8 cellular contexts compared by ENCODE assay signal in the genomic region with DNA sequence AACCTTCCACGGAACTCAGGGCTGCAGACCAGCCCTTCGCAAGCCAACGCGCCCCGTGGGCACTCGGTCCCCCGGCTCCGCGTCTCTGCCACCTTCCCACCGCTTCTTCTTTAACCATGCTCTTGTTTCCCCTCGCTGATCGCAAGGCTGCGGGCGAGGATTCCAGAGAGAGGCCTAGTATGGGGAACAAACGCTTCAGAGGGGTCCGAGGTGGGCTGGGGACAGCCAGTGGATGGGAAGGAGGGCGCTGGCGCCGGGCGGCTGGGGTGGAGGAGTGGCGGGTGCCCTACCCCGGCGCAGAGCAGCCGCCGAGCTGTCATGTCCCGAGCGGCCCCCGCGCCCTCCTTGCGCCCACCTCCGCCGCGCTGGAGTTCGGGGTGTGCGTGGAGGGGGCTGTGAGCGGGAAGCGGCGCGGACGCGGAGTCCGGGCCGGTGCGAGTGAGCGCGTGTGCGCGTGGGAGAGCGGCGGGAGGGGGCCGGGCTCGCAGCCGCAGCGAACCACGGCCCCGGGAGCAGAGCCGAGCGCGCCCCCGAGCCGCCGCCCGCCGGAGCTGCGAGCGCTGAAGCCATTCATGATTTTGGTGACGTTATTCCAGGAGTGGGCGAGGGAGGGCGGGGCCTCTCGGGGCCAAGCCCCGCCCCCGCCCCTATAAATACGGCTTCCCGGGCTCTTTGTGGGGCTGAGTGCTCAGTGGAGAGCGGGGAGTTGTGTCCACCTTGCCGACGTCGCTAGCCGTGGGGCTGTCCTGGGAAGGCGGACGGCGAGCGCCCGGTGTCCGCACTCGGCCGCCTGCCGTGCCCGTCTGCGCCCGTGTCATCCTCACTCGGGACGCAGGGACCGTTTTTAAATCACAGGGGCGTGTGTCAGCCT. TPM values are rescaled to one million over a fixed set of nuclear protein-coding genes. Genes with fewer than 3 reads are reported as not detected.
DNase-seq lines count a peak whose midpoint lies in the region; ATAC-seq and TF ChIP-seq lines count a peak whose summit lies in the region.

A gene (plus strand): TSS at position 680 of the 871 bp plus-strand sequence. CDS start 205 bp downstream, outside the sequence.

- no peaks in the 10 kb centered on the region for H3K9me3 ChIP-seq in PC-3 (ENCODE audit: low read length)
- H3K9me3 ChIP-seq in fibroblast of lung (ENCODE audit: control insufficient read depth, insufficient read depth, low read depth, low read length) = no peaks in the 10 kb centered on the region
- H3K9me3 ChIP-seq in naive thymus-derived CD4-positive, alpha-beta T cell (ENCODE audit: control insufficient read depth in 2 of 3, low read length in 3 of 3) = no peaks in the 10 kb centered on the region

- H3K4me3 Mint-ChIP-seq in naive thymus-derived CD4-positive, alpha-beta T cell = peak within 1 kb of the TSS; percentile 87 to 98 (median 94)
- H3K4me3 Mint-ChIP-seq in stimulated activated naive B cell treated with anti-CD40 and anti-IgM and Interleukin-4, amounts not matched to agents 10 μg/mL and 1 μg/mL and 100 μg/mL, for 72 hours = peak within 1 kb of the TSS; percentile 92 to 98

- POLR2A ChIA-PET in PC-3 (lab: Charles Lee; ENCODE audit: unreplicated experiment) = no interaction called here
- POLR2A ChIA-PET in naive thymus-derived CD4-positive, alpha-beta T cell (lab: Charles Lee) = interaction anchor here (0.9 to 29.5 kb wide), 15 partner anchors 4 to 480 kb away, joined by 3 to 901 read pairs (median 6); a partner anchor contains a TSS

- H3K27ac ChIP-seq in PC-3 (ENCODE audit: low read length) = no peak within 1 kb of the TSS
- peak within 1 kb of the TSS; percentile 77 for H3K27ac ChIP-seq in fibroblast of lung (ENCODE audit: insufficient read depth, low read length)
- peak within 1 kb of the TSS; percentile 97 for H3K27ac ChIP-seq in naive thymus-derived CD4-positive, alpha-beta T cell (ENCODE audit: low read depth, low read length)

- H3K4me2 ChIP-seq in PC-3 (ENCODE audit: low read length) (peak within 1 kb of the TSS; percentile 92), fibroblast of lung (ENCODE audit: extremely low read depth, insufficient read depth, low read length) (peak within 1 kb of the TSS; percentile 94)

- H3K27ac Mint-ChIP-seq in naive thymus-derived CD4-positive, alpha-beta T cell = peak within 1 kb of the TSS; percentile 87 to 100 (median 96)
- H3K27ac Mint-ChIP-seq in stimulated activated naive B cell treated with anti-CD40 and anti-IgM and Interleukin-4, amounts not matched to agents 10 μg/mL and 1 μg/mL and 100 μg/mL, for 72 hours = peak within 1 kb of the TSS; percentile 96

- peaks cover 26 to 65% (median 57%) of the 10 kb centered on the region in 7 donors for H3K4me1 Mint-ChIP-seq in naive thymus-derived CD4-positive, alpha-beta T cell
- peaks cover 34 to 61% of the 10 kb centered on the region in 2 donors for H3K4me1 Mint-ChIP-seq in stimulated activated naive B cell treated with anti-CD40 and anti-IgM and Interleukin-4, amounts not matched to agents 10 μg/mL and 1 μg/mL and 100 μg/mL, for 72 hours

- CTCF ChIA-PET in PC-3 (lab: Charles Lee) = interaction anchor here (0.6 kb wide), 1 partner anchor 463 kb away, joined by 3 read pairs; no protein-coding TSS in a partner anchor
- CTCF ChIA-PET in naive thymus-derived CD4-positive, alpha-beta T cell (lab: Charles Lee) = interaction anchor here (0.6 to 22.8 kb wide), 12 partner anchors 8 to 480 kb away, joined by 3 to 220 read pairs (median 6); no protein-coding TSS in a partner anchor

- H3F3A ChIP-seq in PC-3 (ENCODE audit: low read length, unreplicated experiment) = no peaks in the 10 kb centered on the region

- H3K4me1 ChIP-seq in PC-3 (ENCODE audit: insufficient read depth, low read length) (peaks cover 33% of the 10 kb centered on the region), fibroblast of lung (ENCODE audit: control insufficient read depth, extremely low read depth, insufficient read depth, low read length) (peaks cover 14% of the 10 kb centered on the region)
- peaks cover 49 to 55% of the 10 kb centered on the region in 2 donors for H3K4me1 ChIP-seq in naive thymus-derived CD4-positive, alpha-beta T cell (ENCODE audit: control insufficient read depth in 2 of 2, insufficient read depth in 2 of 2, low read length in 2 of 2)

- intact Hi-C loops in PC-3 (cut with micrococcal nuclease) = no loop called here
- intact Hi-C loops in naive thymus-derived CD4-positive, alpha-beta T cell (cut with micrococcal nuclease) = loop anchor here (1.0 to 10.0 kb wide), 12 partner anchors 8 to 474 kb away; a partner anchor contains a TSS

- H3K27me3 Mint-ChIP-seq in naive thymus-derived CD4-positive, alpha-beta T cell = peaks cover 0 to 8% (median 0%) of the 10 kb centered on the region in 5 donors
- no peaks in the 10 kb centered on the region for H3K27me3 Mint-ChIP-seq in stimulated activated naive B cell treated with anti-CD40 and anti-IgM and Interleukin-4, amounts not matched to agents 10 μg/mL and 1 μg/mL and 100 μg/mL, for 72 hours

- H3K27me3 ChIP-seq in PC-3 (ENCODE audit: low read length) (peaks cover 36% of the 10 kb centered on the region), fibroblast of lung (ENCODE audit: control insufficient read depth, insufficient read depth, low read length) (no peaks in the 10 kb centered on the region)
- no peaks in the 10 kb centered on the region for H3K27me3 ChIP-seq in naive thymus-derived CD4-positive, alpha-beta T cell (ENCODE audit: control insufficient read depth in 2 of 2, insufficient read depth in 2 of 2, low read length in 2 of 2)

- H2AFZ ChIP-seq in PC-3 (ENCODE audit: low read length) (peak within 1 kb of the TSS; percentile 84), fibroblast of lung (ENCODE audit: low read length) (peak within 1 kb of the TSS; percentile 29)

- peak; percentile 65 for DNase-seq in AG09319 (ENCODE audit: extremely low read depth, low read depth)
- DNase-seq in GM19238 (ENCODE audit: insufficient read length, low spot score) = peak; percentile 59
- no peak for DNase-seq in PC-3
- DNase-seq in activated T-helper 1 cell treated with Interleukin-2 at 50 U/mL for 16 hours (ENCODE audit: low read depth) = peak; percentile 86
- peak; percentile 79 to 88 for DNase-seq in fibroblast of lung (ENCODE audit: low read depth in 2 of 2)
- DNase-seq in naive thymus-derived CD4-positive, alpha-beta T cell = peak; percentile 74 to 92 (median 88)
- peak; percentile 73 for DNase-seq in stimulated activated naive B cell treated with anti-CD40 and anti-IgM and Interleukin-4, amounts not matched to agents 10 μg/mL and 1 μg/mL and 100 μg/mL, for 72 hours

- H3K36me3 ChIP-seq in PC-3 (ENCODE audit: low read depth, low read length) = no peaks in the 10 kb centered on the region
- H3K36me3 ChIP-seq in fibroblast of lung (ENCODE audit: control insufficient read depth, insufficient read depth, low read length) = peaks cover 17% of the 10 kb centered on the region
- peaks cover 0 to 34% (median 6%) of the 10 kb centered on the region in 3 experiments for H3K36me3 ChIP-seq in naive thymus-derived CD4-positive, alpha-beta T cell (ENCODE audit: control insufficient read depth in 2 of 3, insufficient read depth in 3 of 3, low read length in 3 of 3)

- H3K4me3 ChIP-seq in PC-3 (ENCODE audit: low read length) = peak within 1 kb of the TSS; percentile 67
- H3K4me3 ChIP-seq in fibroblast of lung (replicated peaks in 1 of 4; ENCODE audit: control extremely low read depth in 1 of 4, insufficient read depth in 1 of 4, low read depth in 3 of 4, low read length in 4 of 4) = peak within 1 kb of the TSS; percentile 63 to 95 (median 93)
- peak within 1 kb of the TSS; percentile 75 for H3K4me3 ChIP-seq in naive thymus-derived CD4-positive, alpha-beta T cell (ENCODE audit: low read length)

- H3K9ac ChIP-seq in PC-3 (ENCODE audit: low read length) (no peak within 1 kb of the TSS), fibroblast of lung (ENCODE audit: insufficient read depth, low read length) (peak within 1 kb of the TSS; percentile 90)

- ATAC-seq in HG03520 (IDR thresholded peaks at IDR 0.05; ENCODE audit: unreplicated experiment) (peak; percentile 51), PC-3 (peak; percentile 8; the same call in 1 of the 2 replicates)
- peak; percentile 72 for ATAC-seq in naive thymus-derived CD4-positive, alpha-beta T cell
- ATAC-seq in stimulated activated naive B cell treated with anti-CD40 and anti-IgM and Interleukin-4, amounts not matched to agents 10 μg/mL and 1 μg/mL and 100 μg/mL, for 72 hours (replicated peaks) = peak; percentile 53 to 57

- H3K79me2 ChIP-seq in PC-3 (ENCODE audit: low read length) (no peaks in the 10 kb centered on the region), fibroblast of lung (ENCODE audit: control insufficient read depth, insufficient read depth, low read length) (peaks cover 46% of the 10 kb centered on the region)

- H4K20me1 ChIP-seq in PC-3 (ENCODE audit: low read length) = no peaks in the 10 kb centered on the region
- no peaks in the 10 kb centered on the region for H4K20me1 ChIP-seq in fibroblast of lung (ENCODE audit: control insufficient read depth, extremely low read depth, insufficient read depth, low read length)

- BruUV-seq in PC-3 (replicated peaks; lab: Mats Ljungman, UMichigan) = no TSS peak

- peaks cover 0 to 6% (median 0%) of the 10 kb centered on the region in 11 donors for H3K9me3 Mint-ChIP-seq in naive thymus-derived CD4-positive, alpha-beta T cell
- no peaks in the 10 kb centered on the region for H3K9me3 Mint-ChIP-seq in stimulated activated naive B cell treated with anti-CD40 and anti-IgM and Interleukin-4, amounts not matched to agents 10 μg/mL and 1 μg/mL and 100 μg/mL, for 72 hours

- no peak for TF ChIP-seq CTCF in AG09319 (IDR thresholded peaks at IDR 0.05; ENCODE audit: low read depth, low read length)
- no peak for TF ChIP-seq CTCF in PC-3 (conservative IDR thresholded peaks at IDR 0.05; ENCODE audit: low read depth, low read length)
- TF ChIP-seq CTCF in fibroblast of lung (conservative IDR thresholded peaks at IDR 0.05 in 1 of 2, IDR thresholded peaks at IDR 0.05 in 1 of 2; ENCODE audit: low read depth in 1 of 2, low read length in 2 of 2) = no peak

- peaks cover 0 to 31% (median 19%) of the 10 kb centered on the region in 5 donors for H3K36me3 Mint-ChIP-seq in naive thymus-derived CD4-positive, alpha-beta T cell
- peaks cover 8 to 21% of the 10 kb centered on the region in 2 donors for H3K36me3 Mint-ChIP-seq in stimulated activated naive B cell treated with anti-CD40 and anti-IgM and Interleukin-4, amounts not matched to agents 10 μg/mL and 1 μg/mL and 100 μg/mL, for 72 hours

- H3K9me2 ChIP-seq in PC-3 (replicated peaks; ENCODE audit: low read length) = no peaks in the 10 kb centered on the region

RNA-seq across cellular contexts. Expression of the gene that starts here (rescaled TPM):
- total RNA-seq in PC-3 (2014; rRNA removed) (0.40 and 5.8 TPM in 2 replicates), fibroblast of lung (351 and 926 TPM in 2 replicates)
- polyA plus RNA-seq in fibroblast of lung = 320 and 604 TPM in 2 replicates
- 201 and 407 TPM in 2 replicates for polyA plus RNA-seq in fibroblast of lung (2012)
- 396 and 765 TPM in 2 replicates for polyA minus RNA-seq in fibroblast of lung (ENCODE audit: low replicate concordance)
- total RNA-seq in naive thymus-derived CD4-positive, alpha-beta T cell = 100 to 1,000 TPM; 146 to 517 (median 192) TPM
- polyA plus RNA-seq in naive thymus-derived CD4-positive, alpha-beta T cell = 100 to 1,000 TPM; 269 to 292 TPM

Comparison
In these comparisons a context has a peak if more than half of its experiments do, and no peak if none do; other contexts are left out.
1. RNA of the gene that starts here (total RNA-seq): 351 to 926 TPM in fibroblast of lung and 146 to 517 TPM in naive thymus-derived CD4-positive, alpha-beta T cell; 0.40 to 5.8 TPM in PC-3; every median in the first group is over 10 times any median in the second.
2. ATAC-seq: peak in every context shown above with its lines; median percentile 72 in naive thymus-derived CD4-positive, alpha-beta T cell; 55 in stimulated activated naive B cell treated with anti-CD40 and anti-IgM and Interleukin-4, amounts not matched to agents 10 μg/mL and 1 μg/mL and 100 μg/mL, for 72 hours; 51 in HG03520; 8 in PC-3.
3. Peak in every context shown above with its lines, with median percentiles within 50 percentile points of each other: H3K4me3 ChIP-seq.